Comparison of ENCODE assay signal across 8 cellular contexts in genomic region chr7:98282727-98283126, GRCh38. TPM values are rescaled to one million over a fixed set of nuclear protein-coding genes. Genes with fewer than 3 reads are reported as not detected.
DNase-seq lines count a peak whose midpoint lies in the region; ATAC-seq and TF ChIP-seq lines count a peak whose summit lies in the region.

No MANE protein-coding gene starts in this region.

- H3K27ac ChIP-seq in WERI-Rb-1 = no peak overlapping the region; the same call in 1 of the 2 replicates
- peak overlapping the region in 3 of 4 donors; percentile 93 to 99 (median 96) for H3K27ac ChIP-seq in gastroesophageal sphincter

- WGBS in gastroesophageal sphincter (ENCODE audit: low coverage in 1 of 2), 2 donors = 13 to 22% methylated on average over 3 to 9 of the region's 16 CpGs

- H3K27me3 ChIP-seq in WERI-Rb-1 (ENCODE audit: insufficient read depth, low read depth, severe bottlenecking) = no peaks in the 10 kb centered on the region
- H3K27me3 ChIP-seq in gastroesophageal sphincter = no peaks in the 10 kb centered on the region

- DNase-seq in WERI-Rb-1 (no peak), skeletal muscle cell (ENCODE audit: low read depth) (no peak), SIG-M5 treated with dmso at 0.1 percent for 504 hours (lab: John Stamatoyannopoulos, UW; ENCODE audit: unreplicated experiment) (no peak), amniotic stem cell (lab: John Stamatoyannopoulos, UW) (no peak), DMS153 (lab: John Stamatoyannopoulos, UW) (no peak)
- no peak for DNase-seq in activated CD8-positive, alpha-beta memory T cell treated with anti-CD3 and anti-CD28 coated beads for 24 hours

- no peak for TF ChIP-seq EP300 in gastroesophageal sphincter (IDR thresholded peaks at IDR 0.05)

- no peak for TF ChIP-seq CTCF in GM12875 (IDR thresholded peaks at IDR 0.05; ENCODE audit: borderline replicate concordance, insufficient read depth, low read depth, low read length)
- TF ChIP-seq CTCF in WERI-Rb-1 (IDR thresholded peaks at IDR 0.05; ENCODE audit: low read depth, low read length) = no peak
- TF ChIP-seq CTCF in gastroesophageal sphincter (IDR thresholded peaks at IDR 0.05) = no peak

- no peak for TF ChIP-seq POLR2A in gastroesophageal sphincter (IDR thresholded peaks at IDR 0.05)

- H3K4me1 ChIP-seq in gastroesophageal sphincter = peaks cover 9 to 65% (median 54%) of the 10 kb centered on the region in 3 donors

- no peak for ATAC-seq in gastroesophageal sphincter

- H3K4me3 ChIP-seq in GM12875 (ENCODE audit: low read depth, low read length) (peak overlapping the region; percentile 82), WERI-Rb-1 (ENCODE audit: low read depth, low read length) (peak overlapping the region; percentile 81), gastroesophageal sphincter (peak overlapping the region; percentile 75 to 99), skeletal muscle cell (ENCODE audit: low read depth, low read length) (peak overlapping the region; percentile 89)

- H3K9me3 ChIP-seq in WERI-Rb-1 (ENCODE audit: severe bottlenecking) (no peaks in the 10 kb centered on the region), gastroesophageal sphincter (no peaks in the 10 kb centered on the region)

- H3K36me3 ChIP-seq in WERI-Rb-1 (peaks cover 44% of the 10 kb centered on the region), gastroesophageal sphincter (peaks cover 0 to 12% of the 10 kb centered on the region in 2 donors)

RNA-seq across cellular contexts. Expression of gene BRI3, which starts 1.2 kb away (rescaled TPM):
- 10 to 100 TPM; 39.0 to 51.4 (median 45.5) TPM for total RNA-seq in gastroesophageal sphincter

RNA-seq across cellular contexts. Expression of gene TECPR1, which starts 30.7 kb away (rescaled TPM):
- total RNA-seq in gastroesophageal sphincter = 10 to 100 TPM; 18.6 to 22.3 (median 20.4) TPM
